8 cellular contexts compared by ENCODE assay signal in the genomic region with DNA sequence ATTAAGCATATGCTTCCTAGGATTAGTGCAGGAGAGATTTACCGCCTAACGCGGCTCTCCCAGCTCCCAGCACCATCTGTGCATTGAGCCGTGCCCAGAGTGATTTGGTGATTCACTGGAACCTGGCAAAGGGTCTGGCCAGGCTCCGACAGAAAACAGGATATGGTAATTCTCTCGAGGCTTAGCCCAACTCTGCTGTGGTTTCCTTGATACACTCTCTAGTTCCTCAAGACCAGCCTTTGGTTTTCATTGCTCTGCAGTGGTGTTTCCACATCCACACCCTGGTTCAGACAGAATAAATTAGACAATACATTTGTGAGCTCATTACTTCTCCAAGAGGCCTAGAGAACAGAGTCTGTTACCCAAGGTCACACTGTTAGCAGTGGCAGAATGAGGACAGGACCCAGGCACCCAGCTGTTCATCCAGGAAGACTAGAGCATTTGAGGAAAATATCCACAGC. TPM values are rescaled to one million over a fixed set of nuclear protein-coding genes. Genes with fewer than 3 reads are reported as not detected.
DNase-seq lines count a peak whose midpoint lies in the region; ATAC-seq and TF ChIP-seq lines count a peak whose summit lies in the region.

No MANE protein-coding gene starts in this region.

- H3K27ac ChIP-seq in Karpas-422 (ENCODE audit: low read length), result no peak overlapping the region

- H3K27me3 ChIP-seq in Karpas-422 (ENCODE audit: low read length), result no peaks in the 10 kb centered on the region; the same call in 1 of the 2 replicates

- H3K36me3 ChIP-seq in Karpas-422 (ENCODE audit: insufficient read depth, low read length), result 0 out of 2 replicates have a peak, but pooled peaks cover 2% of the 10 kb centered on the region

- H3K9me3 ChIP-seq in Karpas-422 (ENCODE audit: low read length), result no peaks in the 10 kb centered on the region

- TF ChIP-seq CTCF in CD14-positive monocyte (IDR thresholded peaks at IDR 0.05) (no peak), natural killer cell (IDR thresholded peaks at IDR 0.05) (no peak)

- ATAC-seq in GM18867 (IDR thresholded peaks at IDR 0.05; ENCODE audit: unreplicated experiment), result peak; percentile 73
- peak; percentile 85 for ATAC-seq in HG03175 (IDR thresholded peaks at IDR 0.05; ENCODE audit: unreplicated experiment)
- peak; percentile 65 for ATAC-seq in central memory CD8-positive, alpha-beta T cell (replicated peaks; ENCODE audit: extremely low read depth, poor library complexity, severe bottlenecking)
- peak; percentile 83 to 96 (median 88) for ATAC-seq in natural killer cell

- no peak overlapping the region for H3K4me2 ChIP-seq in Karpas-422 (ENCODE audit: low read depth, low read length, poor library complexity, severe bottlenecking)

- peaks cover 11% of the 10 kb centered on the region for H3K4me1 ChIP-seq in Karpas-422 (ENCODE audit: low read length)

- H3K9ac ChIP-seq in Karpas-422 (ENCODE audit: low read length), result no peak overlapping the region

- H4K20me1 ChIP-seq in Karpas-422 (ENCODE audit: insufficient read depth, low read depth, low read length), result no peaks in the 10 kb centered on the region

- H3K4me3 Mint-ChIP-seq in CD14-positive monocyte, result peak overlapping the region in 1 of 2 donors; percentile 80
- H3K4me3 Mint-ChIP-seq in central memory CD8-positive, alpha-beta T cell, result peak overlapping the region; percentile 12
- peak overlapping the region; percentile 80 for H3K4me3 Mint-ChIP-seq in natural killer cell

- intact Hi-C loops in CD14-positive monocyte (cut with micrococcal nuclease) (no loop called here), natural killer cell (cut with micrococcal nuclease) (no loop called here)

- peaks cover 6 to 14% (median 8%) of the 10 kb centered on the region in 3 donors for H3K27me3 Mint-ChIP-seq in CD14-positive monocyte (ENCODE audit: low read depth in 3 of 3)
- peaks cover 8% of the 10 kb centered on the region for H3K27me3 Mint-ChIP-seq in central memory CD8-positive, alpha-beta T cell
- H3K27me3 Mint-ChIP-seq in natural killer cell (ENCODE audit: low read depth in 2 of 2), result peaks cover 0 to 2% of the 10 kb centered on the region in 2 donors

- H2AFZ ChIP-seq in Karpas-422 (ENCODE audit: low read length), result no peak overlapping the region

- no peaks in the 10 kb centered on the region for H3K36me3 Mint-ChIP-seq in CD14-positive monocyte
- H3K36me3 Mint-ChIP-seq in central memory CD8-positive, alpha-beta T cell (ENCODE audit: insufficient read depth), result no peaks in the 10 kb centered on the region
- H3K36me3 Mint-ChIP-seq in natural killer cell, result no peaks in the 10 kb centered on the region

- DNase-seq in CD14-positive monocyte (ENCODE audit: low spot score), result peak; percentile 77
- peak; percentile 88 for DNase-seq in RPMI7951 (ENCODE audit: low read depth)
- no peak for DNase-seq in central memory CD8-positive, alpha-beta T cell (ENCODE audit: low spot score in 2 of 2)
- DNase-seq in natural killer cell, result peak; percentile 25
- no peak for DNase-seq in NCI-H1417 (lab: John Stamatoyannopoulos, UW)
- no peak for DNase-seq in Karpas-422

- peaks cover 0 to 3% (median under 1%) of the 10 kb centered on the region in 7 donors for H3K9me3 Mint-ChIP-seq in CD14-positive monocyte
- H3K9me3 Mint-ChIP-seq in central memory CD8-positive, alpha-beta T cell, result no peaks in the 10 kb centered on the region
- H3K9me3 Mint-ChIP-seq in natural killer cell, result no peaks in the 10 kb centered on the region

- H3K27ac Mint-ChIP-seq in CD14-positive monocyte (peak overlapping the region; percentile 83 to 94 (median 90)), natural killer cell (peak overlapping the region; percentile 75 to 90)
- peak overlapping the region; percentile 36 for H3K27ac Mint-ChIP-seq in central memory CD8-positive, alpha-beta T cell (ENCODE audit: low read depth)

- H3K79me2 ChIP-seq in Karpas-422 (ENCODE audit: low read length), result no peaks in the 10 kb centered on the region

- H3K4me1 Mint-ChIP-seq in CD14-positive monocyte, result peaks cover 16% of the 10 kb centered on the region
- H3K4me1 Mint-ChIP-seq in central memory CD8-positive, alpha-beta T cell, result peaks cover 8% of the 10 kb centered on the region
- peaks cover 25 to 32% of the 10 kb centered on the region in 2 donors for H3K4me1 Mint-ChIP-seq in natural killer cell

- no peaks in the 10 kb centered on the region for H3K9me2 ChIP-seq in Karpas-422 (replicated peaks; ENCODE audit: insufficient read depth, low read length)

- no peak overlapping the region for H3K4me3 ChIP-seq in Karpas-422 (ENCODE audit: low read length)

RNA-seq across cellular contexts. Expression of a gene that starts 23.0 kb away (rescaled TPM):
- 10 to 100 TPM; 70.6 to 72.6 TPM for polyA plus RNA-seq in CD14-positive monocyte
- total RNA-seq in RPMI7951 (2014; rRNA removed; shearing (Covaris generic)), result 65.6 and 73.3 TPM in 2 replicates
- 100 to 1,000 TPM; 138 to 160 (median 148) TPM for total RNA-seq in natural killer cell
- 153 and 163 TPM in 2 replicates for total RNA-seq in Karpas-422 (2014; rRNA removed; shearing (Covaris generic); ENCODE audit: low replicate concordance)

Comparison
In these comparisons a context has a peak if more than half of its experiments do, and no peak if none do; other contexts are left out.
1. DNase-seq: peak in CD14-positive monocyte (single experiment), RPMI7951 (single experiment) and natural killer cell (single experiment); none in central memory CD8-positive, alpha-beta T cell (0 of 2), NCI-H1417 (0 of 3) and Karpas-422 (single experiment).
2. H3K27ac Mint-ChIP-seq: peak in every context shown above with its lines; median percentile 90 in CD14-positive monocyte; 82 in natural killer cell; 36 in central memory CD8-positive, alpha-beta T cell.
3. Peak in every context shown above with its lines, with median percentiles within 50 percentile points of each other: ATAC-seq.